In genomic region chr12:400828-401227, GRCh38 we compare ENCODE assay signal across 2 cellular contexts.
TF ChIP-seq lines count a peak whose summit lies in the region.

No MANE protein-coding gene starts in this region.

TF ChIP-seq in SK-N-SH, 30 proteins besides CTCF, POLR2A, EP300 and RAD21 (continued from another document):
- TF ChIP-seq ZBTB33 (IDR thresholded peaks at IDR 0.05; ENCODE audit: borderline replicate concordance, low read depth) (no peak), MXI1 (IDR thresholded peaks at IDR 0.05; ENCODE audit: low read depth, low read length) (no peak), CHD2 (IDR thresholded peaks at IDR 0.05; ENCODE audit: low read length, partially characterized antibody) (no peak), TCF12 (IDR thresholded peaks at IDR 0.05) (no peak), NFIC (IDR thresholded peaks at IDR 0.05; ENCODE audit: borderline replicate concordance) (no peak), MAX (IDR thresholded peaks at IDR 0.05; ENCODE audit: low read depth) (no peak), POLR2AphosphoS5 (IDR thresholded peaks at IDR 0.05; ENCODE audit: low read depth, low read length) (no peak)

TF ChIP-seq in SK-N-SH treated with all-trans-retinoic acid at 6 μM for 48 hours, 23 proteins besides CTCF, POLR2A, EP300 and RAD21 (continued from another document):
- TF ChIP-seq PATZ1 (CRISPR knock-in tag; IDR thresholded peaks at IDR 0.05; ENCODE audit: borderline replicate concordance) (no peak), CSRNP3 (CRISPR knock-in tag; IDR thresholded peaks at IDR 0.05) (no peak), ZFP3 (CRISPR knock-in tag; IDR thresholded peaks at IDR 0.05) (no peak), GLIS3 (CRISPR knock-in tag; IDR thresholded peaks at IDR 0.05) (no peak), CREB5 (CRISPR knock-in tag; IDR thresholded peaks at IDR 0.05; ENCODE audit: low read depth) (no peak), ZNF565 (CRISPR knock-in tag; conservative IDR thresholded peaks at IDR 0.05; ENCODE audit: low read depth) (no peak), PPARA (CRISPR knock-in tag; IDR thresholded peaks at IDR 0.05; ENCODE audit: borderline replicate concordance) (no peak), ZNF8 (CRISPR knock-in tag; IDR thresholded peaks at IDR 0.05) (no peak), ARNTL (CRISPR knock-in tag; IDR thresholded peaks at IDR 0.05; ENCODE audit: borderline replicate concordance, low read depth) (no peak), ISL1 (CRISPR knock-in tag; IDR thresholded peaks at IDR 0.05) (no peak), CSDC2 (CRISPR knock-in tag; IDR thresholded peaks at IDR 0.05) (no peak), TOX (CRISPR knock-in tag; IDR thresholded peaks at IDR 0.05; ENCODE audit: borderline replicate concordance) (no peak)
